ENCODE assay signal across 8 cellular contexts in genomic region chr7:106110885-106111670, GRCh38. TPM values are rescaled to one million over a fixed set of nuclear protein-coding genes. Genes with fewer than 3 reads are reported as not detected.
DNase-seq lines count a peak whose midpoint lies in the region; ATAC-seq and TF ChIP-seq lines count a peak whose summit lies in the region.

No MANE protein-coding gene starts in this region.

- intact Hi-C loops in colonic mucosa (cut with DNase I) = loop anchor here (5.0 kb wide), 1 partner anchor 39 kb away; no protein-coding TSS in a partner anchor

- no peaks in the 10 kb centered on the region for H3K36me3 ChIP-seq in NT2/D1 (ENCODE audit: insufficient read depth, insufficient read length, low read length)
- H3K36me3 ChIP-seq in colonic mucosa = no peaks in the 10 kb centered on the region
- H3K36me3 ChIP-seq in mucosa of rectum (ENCODE audit: control insufficient read depth in 2 of 2, insufficient read depth in 2 of 2, low read length in 2 of 2) = no peaks in the 10 kb centered on the region

- H3K27me3 ChIP-seq in NT2/D1 (ENCODE audit: insufficient read depth, insufficient read length) (peaks cover 2% of the 10 kb centered on the region), colonic mucosa (no peaks in the 10 kb centered on the region), mucosa of rectum (ENCODE audit: control insufficient read depth in 2 of 2, insufficient read depth in 2 of 2, low read length in 2 of 2) (no peaks in the 10 kb centered on the region)

- H3K4me3 ChIP-seq in NT2/D1 (ENCODE audit: insufficient read length, low read depth) (peak overlapping the region; percentile 81), colonic mucosa (peak overlapping the region; percentile 65), mucosa of rectum (ENCODE audit: low read length in 2 of 2) (peak overlapping the region; percentile 81 to 93)

- ATAC-seq in GM18505 (IDR thresholded peaks at IDR 0.05; ENCODE audit: unreplicated experiment) = no peak
- no peak for ATAC-seq in GM19328 (IDR thresholded peaks at IDR 0.05; ENCODE audit: unreplicated experiment)

- H3K4me1 ChIP-seq in NT2/D1 (ENCODE audit: insufficient read depth, insufficient read length) (no peaks in the 10 kb centered on the region), colonic mucosa (peaks cover 15% of the 10 kb centered on the region), mucosa of rectum (ENCODE audit: control insufficient read depth in 2 of 2, insufficient read depth in 2 of 2, low read length in 2 of 2) (peaks cover 0 to 6% of the 10 kb centered on the region in 2 donors)

- H3K9me3 ChIP-seq in NT2/D1 (ENCODE audit: insufficient read depth, low read length) (no peaks in the 10 kb centered on the region), colonic mucosa (no peaks in the 10 kb centered on the region), mucosa of rectum (ENCODE audit: control insufficient read depth in 2 of 2, low read length in 2 of 2) (no peaks in the 10 kb centered on the region)

- DNase-seq in NCI-H2227 treated with DMSO at 0.1 percent for 48 hours (lab: John Stamatoyannopoulos, UW) = peak; percentile 39
- DNase-seq in NCI-H2227 (lab: John Stamatoyannopoulos, UW; ENCODE audit: unreplicated experiment) = no peak
- DNase-seq in NT2/D1 (ENCODE audit: low read depth, low spot score) = no peak
- peak; percentile 25 for DNase-seq in colonic mucosa
- no peak for DNase-seq in activated gamma-delta T cell (lab: John Stamatoyannopoulos, UW)

- TF ChIP-seq POLR2A in GM18505 (IDR thresholded peaks at IDR 0.05; ENCODE audit: borderline replicate concordance, extremely low read depth, insufficient read depth, insufficient read length) = no peak

- peak overlapping the region; percentile 98 for H3K27ac ChIP-seq in colonic mucosa
- peak overlapping the region; percentile 96 to 97 for H3K27ac ChIP-seq in mucosa of rectum (ENCODE audit: low read depth in 2 of 2, low read length in 2 of 2)

- H3K9ac ChIP-seq in NT2/D1 (ENCODE audit: insufficient read length, low read depth) = peak overlapping the region; percentile 91
- peak overlapping the region; percentile 79 to 88 for H3K9ac ChIP-seq in colonic mucosa (ENCODE audit: low read depth in 2 of 2, low read length in 2 of 2)
- H3K9ac ChIP-seq in mucosa of rectum (ENCODE audit: low read depth in 1 of 2, low read length in 2 of 2) = peak overlapping the region; percentile 86 to 95

- no peak for TF ChIP-seq CTCF in colonic mucosa (IDR thresholded peaks at IDR 0.05)

RNA-seq across cellular contexts. Expression of gene SYPL1, which starts 1.0 kb away (rescaled TPM):
- total RNA-seq in colonic mucosa = 10 to 100 TPM; 89.0 to 94.0 TPM

Comparison
In these comparisons a context has a peak if more than half of its experiments do, and no peak if none do; other contexts are left out.
1. DNase-seq: peak in NCI-H2227 treated with DMSO at 0.1 percent for 48 hours (single experiment) and colonic mucosa (single experiment); none in NCI-H2227 (single experiment), NT2/D1 (single experiment) and activated gamma-delta T cell (single experiment).
2. Peak in every context shown above with its lines, with median percentiles within 50 percentile points of each other: H3K4me3 ChIP-seq and H3K9ac ChIP-seq.